Comparison of ENCODE assay signal across 8 cellular contexts in the genomic region with DNA sequence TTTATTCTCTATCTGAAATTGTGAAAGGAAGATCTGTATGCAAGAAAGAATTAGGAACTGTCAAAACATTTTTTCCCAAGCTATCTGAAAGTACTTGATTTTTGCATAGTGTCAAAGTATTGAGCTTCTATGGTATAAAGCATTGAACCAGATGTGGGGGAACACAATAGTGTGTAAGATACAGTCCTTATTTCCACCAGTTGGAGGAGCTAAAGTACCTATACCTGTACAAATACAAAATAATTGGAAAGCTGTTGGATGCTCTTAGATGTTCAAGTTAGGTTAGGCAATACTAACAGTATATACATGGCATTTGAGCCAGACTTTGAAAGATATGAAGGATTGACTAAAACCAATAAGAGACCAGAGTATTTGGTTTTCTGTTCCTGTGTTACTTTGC.
A peak's percentile ranks its signal among the peaks of the same experiment; 100 is the strongest.
DNase-seq lines count a peak whose midpoint lies in the region; ATAC-seq, FAIRE-seq and TF ChIP-seq lines count a peak whose summit lies in the region.

No MANE protein-coding gene starts in this region.

- H3K9me3 ChIP-seq in neuronal stem cell (replicated peaks in 1 of 2; ENCODE audit: control insufficient read depth in 2 of 2, insufficient read depth in 1 of 2, low read depth in 1 of 2, low read length in 2 of 2), result no peaks in the 10 kb centered on the region

- FAIRE-seq in GM19239 (lab: Jason Lieb, UNC), result peak; percentile 75

- H3K79me1 ChIP-seq in neuronal stem cell (ENCODE audit: low read depth, low read length), result no peaks in the 10 kb centered on the region

- POLR2A ChIA-PET in BJ (lab: Charles Lee), result no interaction called here

- no peak overlapping the region for H3K27ac ChIP-seq in neuronal stem cell (replicated peaks; ENCODE audit: low read length)

- no peaks in the 10 kb centered on the region for H3K4me1 ChIP-seq in neuronal stem cell (ENCODE audit: control insufficient read depth in 2 of 2, insufficient read depth in 1 of 2, low read depth in 1 of 2, low read length in 2 of 2)

- no peak for DNase-seq in BJ (ENCODE audit: low read depth)
- no peak for DNase-seq in GM19239 (ENCODE audit: insufficient read length, low spot score)
- peak; percentile 17 for DNase-seq in brain pericyte (ENCODE audit: low read depth, low spot score)
- no peak for DNase-seq in stimulated activated naive CD8-positive, alpha-beta T cell treated with anti-CD3 and anti-CD28 coated beads, Interleukin-15, Interleukin-2, amounts not matched to agents 100 U/mL and 50 U/mL, for 24 hours
- no peak for DNase-seq in NCI-H446 treated with DMSO at 0.1 percent for 48 hours (lab: John Stamatoyannopoulos, UW)
- no peak for DNase-seq in central memory CD4-positive, alpha-beta T cell
- no peak for DNase-seq in neuronal stem cell (ENCODE audit: low spot score)

- H3K36me3 ChIP-seq in BJ (ENCODE audit: control insufficient read depth, insufficient read depth, low read length), result no peaks in the 10 kb centered on the region
- no peaks in the 10 kb centered on the region for H3K36me3 ChIP-seq in neuronal stem cell (replicated peaks in 1 of 2; ENCODE audit: control insufficient read depth in 2 of 2, insufficient read depth in 2 of 2, low read length in 2 of 2)

- H2BK12ac ChIP-seq in neuronal stem cell (ENCODE audit: low read length), result no peak overlapping the region

- H2BK5ac ChIP-seq in neuronal stem cell (ENCODE audit: low read length), result no peak overlapping the region

- H2AFZ ChIP-seq in neuronal stem cell (ENCODE audit: low read length), result no peak overlapping the region

- no peak overlapping the region for H3K18ac ChIP-seq in neuronal stem cell (ENCODE audit: low read length)

- no peak overlapping the region for H2BK120ac ChIP-seq in neuronal stem cell (ENCODE audit: low read depth, low read length)

- TF ChIP-seq CTCF in BJ (IDR thresholded peaks at IDR 0.05; ENCODE audit: insufficient read depth, low read depth, low read length), result peak; percentile 36

- H4K8ac ChIP-seq in neuronal stem cell (ENCODE audit: low read depth, low read length), result no peak overlapping the region

- H3K4ac ChIP-seq in neuronal stem cell (ENCODE audit: low read length), result no peak overlapping the region

- H2AK5ac ChIP-seq in neuronal stem cell (ENCODE audit: low read depth, low read length), result no peak overlapping the region

- no peak overlapping the region for H3K4me3 ChIP-seq in BJ (ENCODE audit: low read depth, low read length)
- H3K4me3 ChIP-seq in neuronal stem cell (ENCODE audit: low read length in 2 of 2), result no peak overlapping the region

- CTCF ChIA-PET in BJ (lab: Yijun Ruan, JAX), result interaction anchor here (0.8 to 1.8 kb wide), 6 partner anchors 12 to 467 kb away, joined by 3 to 11 read pairs (median 4); no protein-coding TSS in a partner anchor

- H3K23ac ChIP-seq in neuronal stem cell (ENCODE audit: low read depth, low read length, poor library complexity), result no peak overlapping the region

- H3K27me3 ChIP-seq in BJ (ENCODE audit: control insufficient read depth, insufficient read depth, low read length) (no peaks in the 10 kb centered on the region), neuronal stem cell (ENCODE audit: control insufficient read depth in 3 of 3, insufficient read depth in 3 of 3, low read depth in 1 of 3, low read length in 3 of 3) (no peaks in the 10 kb centered on the region)

- no peak overlapping the region for H3K14ac ChIP-seq in neuronal stem cell (ENCODE audit: low read length)

- H3K9ac ChIP-seq in neuronal stem cell (ENCODE audit: low read depth, low read length, poor library complexity), result no peak overlapping the region

- H3K4me2 ChIP-seq in neuronal stem cell (ENCODE audit: insufficient read depth, low read length, poor library complexity, severe bottlenecking), result no peak overlapping the region

- H2BK15ac ChIP-seq in neuronal stem cell (ENCODE audit: low read length), result no peak overlapping the region

- no peak overlapping the region for H4K91ac ChIP-seq in neuronal stem cell (ENCODE audit: low read depth, low read length, poor library complexity)

- peak; percentile 85 for ATAC-seq in HG03565 (IDR thresholded peaks at IDR 0.05; ENCODE audit: unreplicated experiment)
- ATAC-seq in stimulated activated naive CD8-positive, alpha-beta T cell treated with anti-CD3 and anti-CD28 coated beads, Interleukin-15, Interleukin-2, amounts not matched to agents 100 U/mL and 50 U/mL, for 24 hours, result peak; percentile 59
